18 cellular contexts compared by ENCODE assay signal in the genomic region with DNA sequence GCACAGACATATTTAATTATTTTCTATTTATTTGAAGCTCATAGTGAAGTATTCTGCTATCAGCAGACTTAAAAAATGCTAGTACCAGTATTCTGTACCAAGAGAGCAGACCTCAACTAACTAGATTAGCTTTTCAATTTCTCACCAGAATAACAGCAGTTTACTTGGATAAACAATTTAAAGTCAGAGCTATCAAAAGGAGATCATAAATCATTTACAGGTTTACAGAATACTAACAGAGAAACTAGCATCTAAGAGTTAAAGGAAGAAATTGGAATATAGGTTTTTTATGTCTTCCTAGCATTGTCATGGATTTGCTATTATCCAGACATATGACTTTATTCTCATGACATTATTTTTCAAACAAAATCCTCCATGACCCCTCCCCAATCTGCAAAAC. TPM values are rescaled to one million over a fixed set of nuclear protein-coding genes. Genes with fewer than 3 reads are reported as not detected.
DNase-seq lines count a peak whose midpoint lies in the region; ATAC-seq, FAIRE-seq and TF ChIP-seq lines count a peak whose summit lies in the region.
"Had no signal": no experiment of that assay in that cellular context is flagged by ENCODE, and none has a peak within 500 bp of the region (broad histone marks: within the 10 kb centered on the region; RNA-seq: fewer than 3 reads in every experiment).

No MANE protein-coding gene starts in this region.

- DNase-seq in HepG2 (ENCODE audit: low spot score): no peak
- no peak for DNase-seq in right lobe of liver
- no peak for DNase-seq in activated naive CD8-positive, alpha-beta T cell treated with anti-CD3 and anti-CD28 coated beads, Interleukin-2, amount 50 U/mL, for 24 hours
- no peak for DNase-seq in natural killer cell treated with Interleukin-12 subunit alpha and Interleukin-12 subunit beta and Interleukin-15 and Interleukin-18, amount 100 ng/mL, for 72 hours (ENCODE audit: low spot score)
- DNase-seq in upper lobe of right lung: no peak
- no peak for DNase-seq in stimulated activated CD4-positive, alpha-beta T cell treated with anti-CD3 and anti-CD28 coated beads, Interleukin-4, amount 100 ng/mL, for 1 hour
- DNase-seq: dermis blood vessel endothelial cell, DMS79, KG1, left lung, NCI-H345, SK-N-SH had no signal

- no peak for ATAC-seq in HepG2
- ATAC-seq in right lobe of liver: no peak
- no peak for ATAC-seq in activated naive CD8-positive, alpha-beta T cell treated with anti-CD3 and anti-CD28 coated beads, Interleukin-2, amount 50 U/mL, for 24 hours
- ATAC-seq in natural killer cell treated with Interleukin-12 subunit alpha and Interleukin-12 subunit beta and Interleukin-15 and Interleukin-18, amount 100 ng/mL, for 72 hours: no peak
- no peak for ATAC-seq in upper lobe of right lung
- no peak for ATAC-seq in HG03521 (IDR thresholded peaks at IDR 0.05; ENCODE audit: unreplicated experiment)
- no peak for ATAC-seq in HG02678 (IDR thresholded peaks at IDR 0.05; ENCODE audit: unreplicated experiment)
- ATAC-seq: left lung had no signal

- no peak for FAIRE-seq in HepG2 (lab: Jason Lieb, UNC)
- FAIRE-seq: astrocyte, H1 had no signal

- H3K4me1 Mint-ChIP-seq in activated naive CD8-positive, alpha-beta T cell treated with anti-CD3 and anti-CD28 coated beads, Interleukin-2, amount 50 U/mL, for 24 hours: peaks cover 73% of the 10 kb centered on the region
- H3K4me1 Mint-ChIP-seq in natural killer cell treated with Interleukin-12 subunit alpha and Interleukin-12 subunit beta and Interleukin-15 and Interleukin-18, amount 100 ng/mL, for 72 hours (ENCODE audit: low read depth in 2 of 2): peaks cover 41 to 43% of the 10 kb centered on the region in 2 donors

- no peaks in the 10 kb centered on the region; a peak in 1 of 5 replicates for H3K27me3 ChIP-seq in HepG2 (ENCODE audit: control insufficient read depth in 1 of 2, insufficient read depth in 2 of 2, low read length in 2 of 2)
- no peaks in the 10 kb centered on the region for H3K27me3 ChIP-seq in right lobe of liver
- H3K27me3 ChIP-seq in upper lobe of right lung: no peaks in the 10 kb centered on the region
- H3K27me3 ChIP-seq: left lung, neural progenitor cell had no signal

- H3K4me3 ChIP-seq in HepG2 (replicated peaks in 1 of 3; ENCODE audit: insufficient read depth in 1 of 3, low read depth in 2 of 3, low read length in 3 of 3): no peak overlapping the region
- H3K4me3 ChIP-seq in right lobe of liver: no peak overlapping the region
- no peak overlapping the region for H3K4me3 ChIP-seq in upper lobe of right lung
- H3K4me3 ChIP-seq: left lung, neural progenitor cell, skin epidermis had no signal

- CTCF ChIA-PET in HepG2 (lab: Yijun Ruan, JAX; ENCODE audit: low intra/inter-chr PET ratio, low total read pairs): no interaction called here

- TF ChIP-seq RAD21 in HepG2 (CRISPR knock-in tag; IDR thresholded peaks at IDR 0.05): no peak

- peaks cover 24% of the 10 kb centered on the region for H3K36me3 Mint-ChIP-seq in activated naive CD8-positive, alpha-beta T cell treated with anti-CD3 and anti-CD28 coated beads, Interleukin-2, amount 50 U/mL, for 24 hours (ENCODE audit: low read depth)
- H3K36me3 Mint-ChIP-seq in natural killer cell treated with Interleukin-12 subunit alpha and Interleukin-12 subunit beta and Interleukin-15 and Interleukin-18, amount 100 ng/mL, for 72 hours: peaks cover 10% of the 10 kb centered on the region

- peaks cover 11% of the 10 kb centered on the region; the same call in 1 of the 2 replicates for H4K20me1 ChIP-seq in HepG2 (ENCODE audit: insufficient read depth, low read length)

- BruUV-seq in HepG2 (replicated peaks; lab: Mats Ljungman, UMichigan): no TSS peak

- POLR2A ChIA-PET in HepG2 (lab: Yijun Ruan, JAX): no interaction called here

- 0 out of 2 replicates have a peak overlapping the region, but pooled peaks have one; percentile 17 for H3K4me2 ChIP-seq in HepG2 (ENCODE audit: low read depth, low read length)

- H3K4me3 Mint-ChIP-seq in activated naive CD8-positive, alpha-beta T cell treated with anti-CD3 and anti-CD28 coated beads, Interleukin-2, amount 50 U/mL, for 24 hours: no peak overlapping the region
- no peak overlapping the region for H3K4me3 Mint-ChIP-seq in natural killer cell treated with Interleukin-12 subunit alpha and Interleukin-12 subunit beta and Interleukin-15 and Interleukin-18, amount 100 ng/mL, for 72 hours
- H3K4me3 Mint-ChIP-seq: neural progenitor cell had no signal

- no peak overlapping the region for H3K9ac ChIP-seq in HepG2 (ENCODE audit: insufficient read depth, low read depth, low read length)
- H3K9ac ChIP-seq: neural progenitor cell, SK-N-SH had no signal

- TF ChIP-seq EP300 in HepG2 (IDR thresholded peaks at IDR 0.05; ENCODE audit: low read depth in 2 of 2, low read length in 2 of 2): no peak
- no peak for TF ChIP-seq EP300 in HepG2 (CRISPR knock-in tag; IDR thresholded peaks at IDR 0.05; ENCODE audit: borderline replicate concordance)

- peaks cover 71% of the 10 kb centered on the region for H3K79me2 ChIP-seq in HepG2 (ENCODE audit: insufficient read depth, low read length)

- H3K36me3 ChIP-seq in HepG2 (replicated peaks in 1 of 2; ENCODE audit: control insufficient read depth in 1 of 2, insufficient read depth in 2 of 2, low read length in 2 of 2) (peaks cover 0 to 11% of the 10 kb centered on the region in 2 experiments; a peak in 3 of 5 replicates), right lobe of liver (peaks cover 0 to 2% (median 0%) of the 10 kb centered on the region in 4 donors), upper lobe of right lung (peaks cover 14% of the 10 kb centered on the region)
- H3K36me3 ChIP-seq: neural progenitor cell had no signal

- TF ChIP-seq CTCF in HepG2 (CRISPR knock-in tag; IDR thresholded peaks at IDR 0.05) (no peak), right lobe of liver (IDR thresholded peaks at IDR 0.05) (no peak), upper lobe of right lung (IDR thresholded peaks at IDR 0.05) (no peak)

- H3K4me1 ChIP-seq in HepG2 (ENCODE audit: insufficient read depth, low read length): peaks cover 26% of the 10 kb centered on the region
- peaks cover 0 to 32% (median 9%) of the 10 kb centered on the region in 4 donors for H3K4me1 ChIP-seq in right lobe of liver
- peaks cover 45% of the 10 kb centered on the region for H3K4me1 ChIP-seq in upper lobe of right lung

- in situ Hi-C loops in HepG2 (cut with HindIII; ENCODE audit: extremely low pct_ligation_motif_present, low pct_unique_long_range_greater_than_20kb): no loop called here

- intact Hi-C loops in HepG2 (cut with micrococcal nuclease; ENCODE audit: unreplicated experiment): no loop called here
- intact Hi-C loops in right lobe of liver (cut with DNase I): no loop called here
- intact Hi-C loops in upper lobe of right lung (cut with DNase I): no loop called here

- TF ChIP-seq POLR2A in HepG2 (IDR thresholded peaks at IDR 0.05; ENCODE audit: insufficient read depth in 1 of 2, low read depth in 2 of 2, low read length in 2 of 2) (no peak), right lobe of liver (IDR thresholded peaks at IDR 0.05) (no peak)

- peak overlapping the region; percentile 63 for H3K27ac Mint-ChIP-seq in activated naive CD8-positive, alpha-beta T cell treated with anti-CD3 and anti-CD28 coated beads, Interleukin-2, amount 50 U/mL, for 24 hours
- H3K27ac Mint-ChIP-seq in natural killer cell treated with Interleukin-12 subunit alpha and Interleukin-12 subunit beta and Interleukin-15 and Interleukin-18, amount 100 ng/mL, for 72 hours: peak overlapping the region; percentile 90 to 91
- H3K27ac Mint-ChIP-seq: neural progenitor cell had no signal

- peaks cover 6% of the 10 kb centered on the region for H3K27me3 Mint-ChIP-seq in activated naive CD8-positive, alpha-beta T cell treated with anti-CD3 and anti-CD28 coated beads, Interleukin-2, amount 50 U/mL, for 24 hours
- no peaks in the 10 kb centered on the region for H3K27me3 Mint-ChIP-seq in natural killer cell treated with Interleukin-12 subunit alpha and Interleukin-12 subunit beta and Interleukin-15 and Interleukin-18, amount 100 ng/mL, for 72 hours

- H3K27ac ChIP-seq in HepG2 (ENCODE audit: extremely low read length, insufficient read depth, low read length) (no peak overlapping the region), right lobe of liver (no peak overlapping the region), upper lobe of right lung (peak overlapping the region; percentile 8)
- H3K27ac ChIP-seq: neural progenitor cell had no signal

- no peak overlapping the region for H2AFZ ChIP-seq in HepG2 (ENCODE audit: low read length)
- H2AFZ ChIP-seq: neural progenitor cell had no signal

- H3K9me3 Mint-ChIP-seq in activated naive CD8-positive, alpha-beta T cell treated with anti-CD3 and anti-CD28 coated beads, Interleukin-2, amount 50 U/mL, for 24 hours: peaks cover 4% of the 10 kb centered on the region
- no peaks in the 10 kb centered on the region for H3K9me3 Mint-ChIP-seq in natural killer cell treated with Interleukin-12 subunit alpha and Interleukin-12 subunit beta and Interleukin-15 and Interleukin-18, amount 100 ng/mL, for 72 hours

- H3K9me3 ChIP-seq in HepG2 (ENCODE audit: low read length) (no peaks in the 10 kb centered on the region), right lobe of liver (no peaks in the 10 kb centered on the region), upper lobe of right lung (no peaks in the 10 kb centered on the region)
- H3K9me3 ChIP-seq: left lung, SK-N-SH had no signal

RNA-seq across cellular contexts. Expression of gene SPOP, which starts 3.4 kb away (rescaled TPM):
- total RNA-seq in HepG2 (2016; rRNA removed; fragmentation: Illumina TruSeq; extraction: Trizol): 60.8 and 79.4 TPM in 2 replicates
- total RNA-seq in HepG2 (2016; cell fraction: cytosol; rRNA removed; fragmentation: Illumina TruSeq; extraction: Trizol; ENCODE audit: low read depth): 19.9 and 21.7 TPM in 2 replicates
- total RNA-seq in HepG2 (2016; cell fraction: insoluble cytoplasmic fraction; rRNA removed; fragmentation: Illumina TruSeq; extraction: Trizol): 63.3 and 71.0 TPM in 2 replicates
- 43.8 and 45.3 TPM in 2 replicates for total RNA-seq in HepG2 (2016; cell fraction: membrane; rRNA removed; fragmentation: Illumina TruSeq; extraction: Trizol)
- total RNA-seq in HepG2 (2016; cell fraction: nucleus; rRNA removed; fragmentation: Illumina TruSeq; extraction: Trizol): 46.2 and 51.9 TPM in 2 replicates
- 52.8 and 53.9 TPM in 2 replicates for polyA plus RNA-seq in HepG2 (2011; rRNA removed)
- polyA plus RNA-seq in HepG2 (2011; cell fraction: cytosol; rRNA removed): 26.8 and 29.2 TPM in 2 replicates
- polyA plus RNA-seq in HepG2 (2011; cell fraction: nucleus; rRNA removed): 30.1 and 34.8 TPM in 2 replicates
- 43.7 and 44.1 TPM in 2 replicates for polyA plus RNA-seq in HepG2 (2012)
- polyA plus RNA-seq in HepG2 (2016; cell fraction: cytosol; fragmentation: Illumina TruSeq; extraction: Trizol; ENCODE audit: low read depth): 9.7 and 11.5 TPM in 2 replicates
- polyA plus RNA-seq in HepG2 (2016; cell fraction: insoluble cytoplasmic fraction; fragmentation: Illumina TruSeq; extraction: Trizol; ENCODE audit: low read depth): 61.1 and 61.7 TPM in 2 replicates
- polyA plus RNA-seq in HepG2 (2016; cell fraction: membrane; fragmentation: Illumina TruSeq; extraction: Trizol; ENCODE audit: low read depth): 21.7 and 24.5 TPM in 2 replicates
- polyA plus RNA-seq in HepG2 (2016; cell fraction: nucleus; fragmentation: Illumina TruSeq; extraction: Trizol; ENCODE audit: insufficient read depth, low read depth): 48.8 and 52.8 TPM in 2 replicates
- polyA minus RNA-seq in HepG2 (2011; rRNA and poly(A)+ RNA removed; ENCODE audit: low replicate concordance): 81.2 and 98.5 TPM in 2 replicates
- polyA minus RNA-seq in HepG2 (2011; cell fraction: cytosol; rRNA and poly(A)+ RNA removed): 39.3 and 41.6 TPM in 2 replicates
- 61.2 and 77.8 TPM in 2 replicates for polyA minus RNA-seq in HepG2 (2011; cell fraction: nucleus; rRNA and poly(A)+ RNA removed)
- total RNA-seq in right lobe of liver: 10 to 100 TPM; 26.9 to 41.0 (median 34.1) TPM
- 10 to 100 TPM; 59.3 to 87.7 TPM for total RNA-seq in natural killer cell treated with Interleukin-12 subunit alpha and Interleukin-12 subunit beta and Interleukin-15 and Interleukin-18, amount 100 ng/mL, for 72 hours
- 87.3 TPM for total RNA-seq in upper lobe of right lung

RNA-seq across cellular contexts. Expression of gene SLC35B1, which starts 33.3 kb away (rescaled TPM):
- total RNA-seq in HepG2 (2016; rRNA removed; fragmentation: Illumina TruSeq; extraction: Trizol): 67.0 and 113 TPM in 2 replicates
- total RNA-seq in HepG2 (2016; cell fraction: cytosol; rRNA removed; fragmentation: Illumina TruSeq; extraction: Trizol; ENCODE audit: low read depth): 128 and 146 TPM in 2 replicates
- total RNA-seq in HepG2 (2016; cell fraction: insoluble cytoplasmic fraction; rRNA removed; fragmentation: Illumina TruSeq; extraction: Trizol): 68.0 and 117 TPM in 2 replicates
- 115 and 123 TPM in 2 replicates for total RNA-seq in HepG2 (2016; cell fraction: membrane; rRNA removed; fragmentation: Illumina TruSeq; extraction: Trizol)
- 105 and 117 TPM in 2 replicates for total RNA-seq in HepG2 (2016; cell fraction: nucleus; rRNA removed; fragmentation: Illumina TruSeq; extraction: Trizol)
- polyA plus RNA-seq in HepG2 (2011; rRNA removed): 83.6 and 99.6 TPM in 2 replicates
- 70.6 and 97.9 TPM in 2 replicates for polyA plus RNA-seq in HepG2 (2011; cell fraction: cytosol; rRNA removed)
- polyA plus RNA-seq in HepG2 (2011; cell fraction: nucleus; rRNA removed): 79.1 and 84.2 TPM in 2 replicates
- 60.8 and 61.5 TPM in 2 replicates for polyA plus RNA-seq in HepG2 (2012)
- polyA plus RNA-seq in HepG2 (2016; cell fraction: cytosol; fragmentation: Illumina TruSeq; extraction: Trizol; ENCODE audit: low read depth): 123 and 149 TPM in 2 replicates
- polyA plus RNA-seq in HepG2 (2016; cell fraction: insoluble cytoplasmic fraction; fragmentation: Illumina TruSeq; extraction: Trizol; ENCODE audit: low read depth): 70.3 and 81.2 TPM in 2 replicates
- polyA plus RNA-seq in HepG2 (2016; cell fraction: membrane; fragmentation: Illumina TruSeq; extraction: Trizol; ENCODE audit: low read depth): 114 and 119 TPM in 2 replicates
- polyA plus RNA-seq in HepG2 (2016; cell fraction: nucleus; fragmentation: Illumina TruSeq; extraction: Trizol; ENCODE audit: insufficient read depth, low read depth): 186 and 193 TPM in 2 replicates
- polyA minus RNA-seq in HepG2 (2011; rRNA and poly(A)+ RNA removed; ENCODE audit: low replicate concordance): 81.3 and 114 TPM in 2 replicates
- polyA minus RNA-seq in HepG2 (2011; cell fraction: cytosol; rRNA and poly(A)+ RNA removed): 27.6 and 41.2 TPM in 2 replicates
- 67.3 and 71.3 TPM in 2 replicates for polyA minus RNA-seq in HepG2 (2011; cell fraction: nucleus; rRNA and poly(A)+ RNA removed)
- 10 to 100 TPM; 31.7 to 80.0 (median 56.9) TPM for total RNA-seq in right lobe of liver
- 100 to 1,000 TPM in 1 of 2 donors, 10 to 100 TPM in 1; 90.9 to 115 TPM for total RNA-seq in natural killer cell treated with Interleukin-12 subunit alpha and Interleukin-12 subunit beta and Interleukin-15 and Interleukin-18, amount 100 ng/mL, for 72 hours
- total RNA-seq in upper lobe of right lung: 48.1 TPM
